ENCODE assay signal across 3 cellular contexts in genomic region chr6:48486373-48486772, GRCh38.
TF ChIP-seq lines count a peak whose summit lies in the region.

No MANE protein-coding gene starts in this region.

TF ChIP-seq in HepG2, 621 proteins besides CTCF, POLR2A, EP300 and RAD21:
- TF ChIP-seq IKZF1 (IDR thresholded peaks at IDR 0.05): no peak
- no peak for TF ChIP-seq ELF1 (CRISPR knock-in tag; IDR thresholded peaks at IDR 0.05)
- TF ChIP-seq NFE2L2 (IDR thresholded peaks at IDR 0.05; ENCODE audit: low read length): no peak
- peak; percentile 93 for TF ChIP-seq CREB1 (IDR thresholded peaks at IDR 0.05)
- no peak for TF ChIP-seq CREB1 (CRISPR knock-in tag; IDR thresholded peaks at IDR 0.05)
- peak; percentile 96 for TF ChIP-seq ATF7 (IDR thresholded peaks at IDR 0.05)
- TF ChIP-seq ATF7 (CRISPR knock-in tag; IDR thresholded peaks at IDR 0.05): no peak
- no peak for TF ChIP-seq HMG20B (CRISPR knock-in tag; conservative IDR thresholded peaks at IDR 0.05)
- TF ChIP-seq HNRNPH1 (optimal IDR thresholded peaks at IDR 0.05; ENCODE audit: low read depth, low read length): no peak
TF ChIP-seq in HepG2: peak in this region for 2.

TF ChIP-seq in HCT116, 20 proteins besides CTCF, POLR2A, EP300 and RAD21:
- TF ChIP-seq POLR2AphosphoS5 (IDR thresholded peaks at IDR 0.05; ENCODE audit: low read depth, low read length): no peak
- TF ChIP-seq TCF7L2 (IDR thresholded peaks at IDR 0.05; ENCODE audit: borderline replicate concordance, extremely low read depth, insufficient read depth, insufficient read length): no peak
- no peak for TF ChIP-seq ATF3 (IDR thresholded peaks at IDR 0.05)
- no peak for TF ChIP-seq ZFX (IDR thresholded peaks at IDR 0.05)
- TF ChIP-seq MAX (IDR thresholded peaks at IDR 0.05): no peak
- TF ChIP-seq REST (IDR thresholded peaks at IDR 0.05; ENCODE audit: low read depth): no peak
- no peak for TF ChIP-seq YY1 (IDR thresholded peaks at IDR 0.05; ENCODE audit: extremely low read depth, insufficient replicate concordance, low read depth, low read length)
- TF ChIP-seq EGR1 (IDR thresholded peaks at IDR 0.05; ENCODE audit: low read depth): no peak
- TF ChIP-seq ZBTB33 (IDR thresholded peaks at IDR 0.05; ENCODE audit: extremely low read depth, insufficient replicate concordance, low read length): no peak
- no peak for TF ChIP-seq CEBPB (IDR thresholded peaks at IDR 0.05; ENCODE audit: low read depth)
- TF ChIP-seq CBX3 (IDR thresholded peaks at IDR 0.05; ENCODE audit: low read depth): no peak
- no peak for TF ChIP-seq FOSL1 (IDR thresholded peaks at IDR 0.05; ENCODE audit: low read depth)
- no peak for TF ChIP-seq SRF (IDR thresholded peaks at IDR 0.05; ENCODE audit: low read depth)
- no peak for TF ChIP-seq JUND (IDR thresholded peaks at IDR 0.05)
- TF ChIP-seq EZH2phosphoT487 (IDR thresholded peaks at IDR 0.05; ENCODE audit: borderline replicate concordance): no peak
- no peak for TF ChIP-seq EZH2 (IDR thresholded peaks at IDR 0.05)
- no peak for TF ChIP-seq ZNF274 (IDR thresholded peaks at IDR 0.05; ENCODE audit: low read depth, low read length)
- no peak for TF ChIP-seq SP1 (IDR thresholded peaks at IDR 0.05; ENCODE audit: low read depth)

TF ChIP-seq in GM12878, 131 proteins besides CTCF, POLR2A, EP300 and RAD21:
- TF ChIP-seq SMAD5 (IDR thresholded peaks at IDR 0.05; ENCODE audit: low read depth) (no peak), ATF7 (IDR thresholded peaks at IDR 0.05; ENCODE audit: low read depth) (0 out of 2 replicates have a peak, but pooled peaks have one; percentile 15)
